Comparison of ENCODE assay signal across 1 cellular context in the genomic region with DNA sequence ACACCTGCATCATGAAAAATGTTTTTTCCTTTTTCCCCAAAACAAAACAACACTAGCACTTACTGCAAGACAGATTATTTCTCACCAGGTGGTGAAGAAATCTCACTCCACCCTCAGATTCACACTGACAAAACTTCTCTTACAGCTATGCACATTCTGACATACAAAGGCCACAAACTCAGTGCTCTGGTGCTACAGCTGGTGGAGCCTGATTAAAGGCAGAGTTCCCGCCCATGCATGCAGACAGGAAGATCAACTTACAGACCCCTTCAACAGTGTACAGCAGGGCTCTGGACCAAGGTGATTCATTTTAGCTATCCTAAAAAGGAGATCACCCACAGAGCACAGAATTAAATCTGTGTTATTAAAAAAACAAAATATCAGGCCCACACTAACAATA.
TF ChIP-seq lines count a peak whose summit lies in the region.

No MANE protein-coding gene starts in this region.

TF ChIP-seq in GM23338, 12 proteins besides CTCF, POLR2A, EP300 and RAD21:
- TF ChIP-seq, protein P1, sequence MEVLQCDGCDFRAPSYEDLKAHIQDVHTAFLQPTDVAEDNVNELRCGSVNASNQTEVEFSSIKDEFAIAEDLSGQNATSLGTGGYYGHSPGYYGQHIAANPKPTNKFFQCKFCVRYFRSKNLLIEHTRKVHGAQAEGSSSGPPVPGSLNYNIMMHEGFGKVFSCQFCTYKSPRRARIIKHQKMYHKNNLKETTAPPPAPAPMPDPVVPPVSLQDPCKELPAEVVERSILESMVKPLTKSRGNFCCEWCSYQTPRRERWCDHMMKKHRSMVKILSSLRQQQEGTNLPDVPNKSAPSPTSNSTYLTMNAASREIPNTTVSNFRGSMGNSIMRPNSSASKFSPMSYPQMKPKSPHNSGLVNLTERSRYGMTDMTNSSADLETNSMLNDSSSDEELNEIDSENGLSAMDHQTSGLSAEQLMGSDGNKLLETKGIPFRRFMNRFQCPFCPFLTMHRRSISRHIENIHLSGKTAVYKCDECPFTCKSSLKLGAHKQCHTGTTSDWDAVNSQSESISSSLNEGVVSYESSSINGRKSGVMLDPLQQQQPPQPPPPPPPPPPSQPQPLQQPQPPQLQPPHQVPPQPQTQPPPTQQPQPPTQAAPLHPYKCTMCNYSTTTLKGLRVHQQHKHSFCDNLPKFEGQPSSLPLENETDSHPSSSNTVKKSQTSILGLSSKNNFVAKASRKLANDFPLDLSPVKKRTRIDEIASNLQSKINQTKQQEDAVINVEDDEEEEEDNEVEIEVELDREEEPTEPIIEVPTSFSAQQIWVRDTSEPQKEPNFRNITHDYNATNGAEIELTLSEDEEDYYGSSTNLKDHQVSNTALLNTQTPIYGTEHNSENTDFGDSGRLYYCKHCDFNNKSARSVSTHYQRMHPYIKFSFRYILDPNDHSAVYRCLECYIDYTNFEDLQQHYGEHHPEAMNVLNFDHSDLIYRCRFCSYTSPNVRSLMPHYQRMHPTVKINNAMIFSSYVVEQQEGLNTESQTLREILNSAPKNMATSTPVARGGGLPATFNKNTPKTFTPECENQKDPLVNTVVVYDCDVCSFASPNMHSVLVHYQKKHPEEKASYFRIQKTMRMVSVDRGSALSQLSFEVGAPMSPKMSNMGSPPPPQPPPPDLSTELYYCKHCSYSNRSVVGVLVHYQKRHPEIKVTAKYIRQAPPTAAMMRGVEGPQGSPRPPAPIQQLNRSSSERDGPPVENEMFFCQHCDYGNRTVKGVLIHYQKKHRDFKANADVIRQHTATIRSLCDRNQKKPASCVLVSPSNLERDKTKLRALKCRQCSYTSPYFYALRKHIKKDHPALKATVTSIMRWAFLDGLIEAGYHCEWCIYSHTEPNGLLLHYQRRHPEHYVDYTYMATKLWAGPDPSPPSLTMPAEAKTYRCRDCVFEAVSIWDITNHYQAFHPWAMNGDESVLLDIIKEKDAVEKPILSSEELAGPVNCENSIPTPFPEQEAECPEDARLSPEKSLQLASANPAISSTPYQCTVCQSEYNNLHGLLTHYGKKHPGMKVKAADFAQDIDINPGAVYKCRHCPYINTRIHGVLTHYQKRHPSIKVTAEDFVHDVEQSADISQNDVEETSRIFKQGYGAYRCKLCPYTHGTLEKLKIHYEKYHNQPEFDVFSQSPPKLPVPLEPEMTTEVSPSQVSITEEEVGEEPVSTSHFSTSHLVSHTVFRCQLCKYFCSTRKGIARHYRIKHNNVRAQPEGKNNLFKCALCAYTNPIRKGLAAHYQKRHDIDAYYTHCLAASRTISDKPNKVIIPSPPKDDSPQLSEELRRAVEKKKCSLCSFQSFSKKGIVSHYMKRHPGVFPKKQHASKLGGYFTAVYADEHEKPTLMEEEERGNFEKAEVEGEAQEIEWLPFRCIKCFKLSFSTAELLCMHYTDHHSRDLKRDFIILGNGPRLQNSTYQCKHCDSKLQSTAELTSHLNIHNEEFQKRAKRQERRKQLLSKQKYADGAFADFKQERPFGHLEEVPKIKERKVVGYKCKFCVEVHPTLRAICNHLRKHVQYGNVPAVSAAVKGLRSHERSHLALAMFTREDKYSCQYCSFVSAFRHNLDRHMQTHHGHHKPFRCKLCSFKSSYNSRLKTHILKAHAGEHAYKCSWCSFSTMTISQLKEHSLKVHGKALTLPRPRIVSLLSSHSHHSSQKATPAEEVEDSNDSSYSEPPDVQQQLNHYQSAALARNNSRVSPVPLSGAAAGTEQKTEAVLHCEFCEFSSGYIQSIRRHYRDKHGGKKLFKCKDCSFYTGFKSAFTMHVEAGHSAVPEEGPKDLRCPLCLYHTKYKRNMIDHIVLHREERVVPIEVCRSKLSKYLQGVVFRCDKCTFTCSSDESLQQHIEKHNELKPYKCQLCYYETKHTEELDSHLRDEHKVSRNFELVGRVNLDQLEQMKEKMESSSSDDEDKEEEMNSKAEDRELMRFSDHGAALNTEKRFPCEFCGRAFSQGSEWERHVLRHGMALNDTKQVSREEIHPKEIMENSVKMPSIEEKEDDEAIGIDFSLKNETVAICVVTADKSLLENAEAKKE (CRISPR knock-in tag; IDR thresholded peaks at IDR 0.05): no peak
- no peak for TF ChIP-seq REST (IDR thresholded peaks at IDR 0.05; ENCODE audit: unreplicated experiment)
- TF ChIP-seq EZH2phosphoT487 (IDR thresholded peaks at IDR 0.05; ENCODE audit: unreplicated experiment): no peak
- no peak for TF ChIP-seq ZNF114 (CRISPR knock-in tag; IDR thresholded peaks at IDR 0.05)
- no peak for TF ChIP-seq ZNF331 (CRISPR knock-in tag; IDR thresholded peaks at IDR 0.05; ENCODE audit: low read depth)
- no peak for TF ChIP-seq STAT1 (IDR thresholded peaks at IDR 0.05; ENCODE audit: unreplicated experiment)
- TF ChIP-seq, protein P2, sequence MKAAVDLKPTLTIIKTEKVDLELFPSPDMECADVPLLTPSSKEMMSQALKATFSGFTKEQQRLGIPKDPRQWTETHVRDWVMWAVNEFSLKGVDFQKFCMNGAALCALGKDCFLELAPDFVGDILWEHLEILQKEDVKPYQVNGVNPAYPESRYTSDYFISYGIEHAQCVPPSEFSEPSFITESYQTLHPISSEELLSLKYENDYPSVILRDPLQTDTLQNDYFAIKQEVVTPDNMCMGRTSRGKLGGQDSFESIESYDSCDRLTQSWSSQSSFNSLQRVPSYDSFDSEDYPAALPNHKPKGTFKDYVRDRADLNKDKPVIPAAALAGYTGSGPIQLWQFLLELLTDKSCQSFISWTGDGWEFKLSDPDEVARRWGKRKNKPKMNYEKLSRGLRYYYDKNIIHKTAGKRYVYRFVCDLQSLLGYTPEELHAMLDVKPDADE (IDR thresholded peaks at IDR 0.05): no peak
- no peak for TF ChIP-seq JUNB (IDR thresholded peaks at IDR 0.05; ENCODE audit: unreplicated experiment)
- no peak for TF ChIP-seq EZH2 (IDR thresholded peaks at IDR 0.05; ENCODE audit: low read depth, unreplicated experiment)
- no peak for TF ChIP-seq NANOG (IDR thresholded peaks at IDR 0.05; ENCODE audit: borderline replicate concordance)
- TF ChIP-seq POLR2AphosphoS5 (IDR thresholded peaks at IDR 0.05; ENCODE audit: low read depth): no peak
- no peak for TF ChIP-seq CREB1 (CRISPR knock-in tag; IDR thresholded peaks at IDR 0.05; ENCODE audit: low read depth)
TF ChIP-seq in GM23338: peak in this region for 0.
